8 cellular contexts compared by ENCODE assay signal in the genomic region with DNA sequence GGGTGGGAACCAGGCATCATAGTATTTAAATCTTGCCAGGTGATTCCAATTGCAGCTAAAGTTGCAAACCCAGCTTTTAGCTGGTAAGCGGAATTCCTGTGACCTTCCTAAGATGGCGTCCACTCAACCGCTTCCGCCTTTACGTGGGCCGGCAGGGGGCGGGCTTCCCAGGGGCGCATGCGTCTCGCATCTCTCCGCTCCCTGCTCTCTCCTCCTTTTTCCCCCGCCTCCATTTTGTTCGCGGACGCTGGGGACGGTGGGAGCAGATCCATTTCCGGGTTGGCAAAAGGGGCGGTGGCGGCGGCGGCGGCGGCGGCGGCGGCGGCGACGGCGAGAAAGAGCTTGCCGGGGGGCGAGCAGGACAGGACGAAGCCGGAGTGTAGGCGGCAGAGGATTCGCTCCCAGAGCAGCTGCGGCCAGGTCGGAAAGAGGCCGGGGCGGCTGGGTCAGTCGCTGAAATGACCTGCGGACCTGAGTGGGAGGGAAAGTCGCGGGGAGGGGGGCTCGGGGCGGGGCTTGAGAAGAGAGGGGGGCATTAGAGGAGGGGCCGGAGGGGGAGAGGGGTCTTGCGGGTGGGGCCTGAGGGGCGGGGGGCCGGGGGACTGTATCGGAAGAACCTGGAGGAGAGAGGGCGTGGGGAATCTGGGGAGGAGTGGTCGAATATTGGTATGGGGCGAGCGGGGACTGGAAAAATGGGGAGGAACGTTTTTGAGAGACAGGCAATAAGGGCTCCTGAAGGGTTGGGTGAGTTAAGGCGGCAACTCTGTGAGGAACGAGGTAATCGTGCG. TPM values are rescaled to one million over a fixed set of nuclear protein-coding genes. Genes with fewer than 3 reads are reported as not detected.
DNase-seq lines count a peak whose midpoint lies in the region; ATAC-seq and TF ChIP-seq lines count a peak whose summit lies in the region.

TSS of gene WIPF2 (plus strand) at position 232 of the 788 bp plus-strand sequence. CDS start 37,156 bp downstream, outside the sequence.

- peak within 1 kb of the TSS; percentile 99 for H3K4me2 ChIP-seq in OCI-LY1 (ENCODE audit: low read length)

- DNase-seq in Caki2 (ENCODE audit: low read depth): peak; percentile 97
- peak; percentile 95 for DNase-seq in activated CD8-positive, alpha-beta memory T cell treated with anti-CD3 and anti-CD28 coated beads, Interleukin-2, amount 50 U/mL, for 4 hours
- DNase-seq in epidermal melanocyte (ENCODE audit: insufficient read length, low spot score): peak; percentile 96
- peak; percentile 88 for DNase-seq in middle frontal gyrus (ENCODE audit: extremely low spot score, low spot score)
- peak; percentile 94 to 96 for DNase-seq in stimulated activated CD8-positive, alpha-beta memory T cell treated with anti-CD3 and anti-CD28 coated beads, Interleukin-2, amount 100 ng/mL, for 48 hours (ENCODE audit: low read depth in 2 of 2)

- no peaks in the 10 kb centered on the region; the same call in 1 of the 2 replicates for H3F3A ChIP-seq in OCI-LY1 (ENCODE audit: insufficient read depth, low read length)

- no peaks in the 10 kb centered on the region for H4K20me1 ChIP-seq in OCI-LY1 (ENCODE audit: insufficient read depth, low read length)

- H3K9me2 ChIP-seq in OCI-LY1 (ENCODE audit: low read depth, low read length): no peaks in the 10 kb centered on the region

- in situ Hi-C loops in Caki2 (cut with HindIII; ENCODE audit: low pct_unique_long_range_greater_than_20kb, low sequenced_read_pairs): no loop called here

- H3K79me2 ChIP-seq in OCI-LY1 (ENCODE audit: insufficient read depth, low read length): peaks cover 20% of the 10 kb centered on the region

- H3K9ac ChIP-seq in HUES64 (ENCODE audit: low read depth, low read length) (peak within 1 kb of the TSS; percentile 72), OCI-LY1 (ENCODE audit: low read length) (peak within 1 kb of the TSS; percentile 96)

- no peaks in the 10 kb centered on the region for H3K9me3 ChIP-seq in HUES64 (ENCODE audit: insufficient read depth, low read depth, low read length)
- H3K9me3 ChIP-seq in OCI-LY1 (ENCODE audit: low read length): no peaks in the 10 kb centered on the region

- H3K4me1 ChIP-seq in HUES64 (ENCODE audit: insufficient read depth, low read length) (no peaks in the 10 kb centered on the region), OCI-LY1 (ENCODE audit: insufficient read depth, low read length, severe bottlenecking) (peaks cover 17% of the 10 kb centered on the region)

- H3K27ac ChIP-seq in HUES64 (ENCODE audit: low read depth, low read length): peak within 1 kb of the TSS; percentile 81
- peak within 1 kb of the TSS; percentile 59 for H3K27ac ChIP-seq in OCI-LY1 (ENCODE audit: low read depth, low read length, poor library complexity, severe bottlenecking)

- whole genome bisulfite sequencing in HUES64: under 1% methylated on average over 60 of the region's 60 CpGs

- peak within 1 kb of the TSS; percentile 96; the same call in 1 of the 2 replicates for H2AFZ ChIP-seq in OCI-LY1 (ENCODE audit: low read length)

- peak; percentile 11; the same call in 1 of the 2 replicates for TF ChIP-seq CTCF in OCI-LY1 (IDR thresholded peaks at IDR 0.05; ENCODE audit: low read length)

- H3K36me3 ChIP-seq in HUES64 (ENCODE audit: insufficient read depth, low read length) (no peaks in the 10 kb centered on the region), OCI-LY1 (ENCODE audit: insufficient read depth, low read length) (no peaks in the 10 kb centered on the region)

- H3K27me3 ChIP-seq in HUES64 (ENCODE audit: insufficient read depth, low read length) (no peaks in the 10 kb centered on the region), OCI-LY1 (ENCODE audit: insufficient read depth, low read length) (no peaks in the 10 kb centered on the region)

- ATAC-seq in GM21390 (IDR thresholded peaks at IDR 0.05; ENCODE audit: unreplicated experiment): peak; percentile 80

- H3K4me3 ChIP-seq in HUES64 (ENCODE audit: low read length): peak within 1 kb of the TSS; percentile 74
- peak within 1 kb of the TSS; percentile 100 for H3K4me3 ChIP-seq in OCI-LY1 (ENCODE audit: low read depth, low read length, poor library complexity, severe bottlenecking)

RNA-seq across cellular contexts. Expression of gene WIPF2, which starts in this region (rescaled TPM):
- total RNA-seq in Caki2 (2014; rRNA removed; shearing (Covaris generic); ENCODE audit: low replicate concordance): 7.7 and 9.1 TPM in 2 replicates
- 16.0 TPM for polyA plus RNA-seq in HUES64 (2013, experiment 1 of 2)
- polyA plus RNA-seq in HUES64 (2013, experiment 2 of 2): 20.2 TPM

Comparison
In these comparisons a context has a peak if more than half of its experiments do, and no peak if none do; other contexts are left out.
1. Peak in every context shown above with its lines: DNase-seq, ATAC-seq, H3K4me3 ChIP-seq and H3K27ac ChIP-seq.